8 cellular contexts compared by ENCODE assay signal in the genomic region with DNA sequence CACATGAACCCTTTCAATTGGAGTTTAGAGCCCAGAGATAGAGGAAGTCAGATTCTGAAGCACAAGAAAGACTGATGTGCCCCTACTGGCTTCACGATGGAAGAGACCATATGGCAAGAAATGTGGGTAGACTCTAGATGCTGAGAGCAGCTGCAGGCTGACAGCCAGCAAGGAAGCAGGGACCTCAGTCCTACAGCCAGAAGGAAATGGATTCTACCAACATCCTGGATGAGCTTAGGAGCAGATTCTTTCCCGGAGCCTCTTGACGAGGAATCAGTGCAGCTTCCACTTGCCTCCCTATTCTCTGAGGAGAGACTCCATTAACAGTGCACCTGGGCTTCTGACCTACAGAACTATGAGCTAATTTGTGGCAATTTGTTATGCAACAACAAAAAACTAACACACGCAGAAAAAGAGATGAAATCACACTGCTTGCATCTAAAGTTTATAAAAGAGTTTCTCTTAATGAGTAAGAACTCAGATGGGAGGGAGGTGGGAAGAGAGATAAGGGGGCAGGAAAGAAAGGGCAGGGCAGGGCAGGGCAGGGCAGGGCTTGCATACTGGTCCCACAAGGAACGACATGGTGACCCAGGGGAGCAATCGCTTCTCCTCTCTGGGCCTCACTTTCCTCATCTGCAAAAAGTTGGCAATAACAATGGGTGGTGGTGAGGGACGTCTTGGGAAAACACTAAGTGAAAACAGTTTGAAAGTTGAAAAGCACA.
DNase-seq lines count a peak whose midpoint lies in the region; ATAC-seq and TF ChIP-seq lines count a peak whose summit lies in the region.

No MANE protein-coding gene starts in this region.

- CTCF ChIA-PET in activated CD8-positive, alpha-beta T cell treated with anti-CD3 and anti-CD28 coated beads for 36 hours (lab: Charles Lee): interaction anchor here (1.3 to 1.5 kb wide), 2 partner anchors 10 to 12 kb away, joined by 4 to 5 read pairs; no protein-coding TSS in a partner anchor

- H3K36me3 Mint-ChIP-seq in activated CD8-positive, alpha-beta T cell treated with anti-CD3 and anti-CD28 coated beads for 36 hours (ENCODE audit: low read depth): peaks cover 43% of the 10 kb centered on the region
- peaks cover 3% of the 10 kb centered on the region for H3K36me3 Mint-ChIP-seq in mesothelial cell of epicardium

- no peak overlapping the region for H3K9ac ChIP-seq in HUES48 (ENCODE audit: low read depth, low read length)

- peak overlapping the region; percentile 8 for H3K27ac ChIP-seq in HUES48 (ENCODE audit: low read depth, low read length)

- H3K4me3 ChIP-seq in HUES48 (ENCODE audit: low read depth, low read length): no peak overlapping the region

- no peaks in the 10 kb centered on the region for H3K27me3 ChIP-seq in HUES48 (ENCODE audit: control insufficient read depth, insufficient read depth, low read length)

- no peaks in the 10 kb centered on the region for H3K9me3 ChIP-seq in HUES48 (ENCODE audit: control insufficient read depth, insufficient read depth, low read length)

- H3K27me3 Mint-ChIP-seq in activated CD8-positive, alpha-beta T cell treated with anti-CD3 and anti-CD28 coated beads for 36 hours: no peaks in the 10 kb centered on the region
- H3K27me3 Mint-ChIP-seq in mesothelial cell of epicardium (ENCODE audit: low read depth): no peaks in the 10 kb centered on the region

- in situ Hi-C loops in ACHN (cut with HindIII; ENCODE audit: low pct_ligation_motif_present, low pct_unique_long_range_greater_than_20kb, low sequenced_read_pairs): no loop called here

- no peak for TF ChIP-seq CTCF in activated CD8-positive, alpha-beta T cell treated with anti-CD3 and anti-CD28 coated beads for 36 hours (IDR thresholded peaks at IDR 0.05)
- no peak for TF ChIP-seq CTCF in mesothelial cell of epicardium (IDR thresholded peaks at IDR 0.05; ENCODE audit: unreplicated experiment)

- H3K36me3 ChIP-seq in HUES48 (ENCODE audit: control insufficient read depth, insufficient read depth, low read length): no peaks in the 10 kb centered on the region

- peak overlapping the region; percentile 72 for H3K27ac Mint-ChIP-seq in activated CD8-positive, alpha-beta T cell treated with anti-CD3 and anti-CD28 coated beads for 36 hours
- H3K27ac Mint-ChIP-seq in mesothelial cell of epicardium: peak overlapping the region; percentile 1

- DNase-seq in COLO668 (lab: John Stamatoyannopoulos, UW; ENCODE audit: unreplicated experiment) (peak; percentile 12), mesothelial cell of epicardium (ENCODE audit: low spot score in 2 of 2, unreplicated experiment in 2 of 2) (no peak), UCSD-AML1 (lab: John Stamatoyannopoulos, UW; ENCODE audit: unreplicated experiment) (no peak), ACHN (no peak)
- DNase-seq in activated CD8-positive, alpha-beta T cell treated with anti-CD3 and anti-CD28 coated beads for 36 hours: no peak

- ATAC-seq in activated CD8-positive, alpha-beta T cell treated with anti-CD3 and anti-CD28 coated beads for 36 hours: peak; percentile 66
- ATAC-seq in HG03460 (IDR thresholded peaks at IDR 0.05; ENCODE audit: unreplicated experiment): no peak
- no peak for ATAC-seq in GM21423 (IDR thresholded peaks at IDR 0.05; ENCODE audit: unreplicated experiment)

- intact Hi-C loops in activated CD8-positive, alpha-beta T cell treated with anti-CD3 and anti-CD28 coated beads for 36 hours (cut with micrococcal nuclease): no loop called here

- peaks cover 56% of the 10 kb centered on the region for H3K4me1 Mint-ChIP-seq in activated CD8-positive, alpha-beta T cell treated with anti-CD3 and anti-CD28 coated beads for 36 hours (ENCODE audit: low read depth)
- H3K4me1 Mint-ChIP-seq in mesothelial cell of epicardium: peaks cover 32% of the 10 kb centered on the region

- POLR2A ChIA-PET in activated CD8-positive, alpha-beta T cell treated with anti-CD3 and anti-CD28 coated beads for 36 hours (lab: Charles Lee): interaction anchor here (1.1 kb wide), 1 partner anchor 16 kb away, joined by 3 read pairs; no protein-coding TSS in a partner anchor

- no peak overlapping the region for H3K4me3 Mint-ChIP-seq in activated CD8-positive, alpha-beta T cell treated with anti-CD3 and anti-CD28 coated beads for 36 hours
- no peak overlapping the region for H3K4me3 Mint-ChIP-seq in mesothelial cell of epicardium

- H3K4me1 ChIP-seq in HUES48 (ENCODE audit: control insufficient read depth, insufficient read depth, low read length): peaks cover 17% of the 10 kb centered on the region

- H3K9me3 Mint-ChIP-seq in activated CD8-positive, alpha-beta T cell treated with anti-CD3 and anti-CD28 coated beads for 36 hours: peaks cover 3% of the 10 kb centered on the region
- no peaks in the 10 kb centered on the region for H3K9me3 Mint-ChIP-seq in mesothelial cell of epicardium
